Comparison of ENCODE assay signal across 8 cellular contexts in genomic region chr6:75285156-75285639, GRCh38. TPM values are rescaled to one million over a fixed set of nuclear protein-coding genes. Genes with fewer than 3 reads are reported as not detected.
DNase-seq lines count a peak whose midpoint lies in the region; ATAC-seq and TF ChIP-seq lines count a peak whose summit lies in the region.

No MANE protein-coding gene starts in this region.

- intact Hi-C loops in upper lobe of right lung (cut with DNase I) = no loop called here

- no peaks in the 10 kb centered on the region for H3K27me3 Mint-ChIP-seq in activated T-cell treated with anti-CD3 and anti-CD28 coated beads, Interleukin-2, amount 50 U/mL, for 4 hours (ENCODE audit: low read depth)

- peaks cover 43% of the 10 kb centered on the region for H3K4me1 Mint-ChIP-seq in activated T-cell treated with anti-CD3 and anti-CD28 coated beads, Interleukin-2, amount 50 U/mL, for 4 hours (ENCODE audit: low read depth)

- H3K4me1 ChIP-seq in SJCRH30 (no peaks in the 10 kb centered on the region; the same call in 1 of the 2 replicates), iPS-18a (ENCODE audit: control insufficient read depth, low read depth, low read length) (peaks cover 24% of the 10 kb centered on the region), upper lobe of right lung (peaks cover 20% of the 10 kb centered on the region)

- no peak for TF ChIP-seq CTCF in upper lobe of right lung (IDR thresholded peaks at IDR 0.05)

- peaks cover 6% of the 10 kb centered on the region for H3K36me3 Mint-ChIP-seq in activated T-cell treated with anti-CD3 and anti-CD28 coated beads, Interleukin-2, amount 50 U/mL, for 4 hours (ENCODE audit: insufficient read depth)

- H3K27me3 ChIP-seq in SJCRH30 (no peaks in the 10 kb centered on the region), iPS-18a (ENCODE audit: control insufficient read depth, insufficient read depth, low read length) (no peaks in the 10 kb centered on the region), upper lobe of right lung (no peaks in the 10 kb centered on the region)

- H3K27ac ChIP-seq in SJCRH30 (no peak overlapping the region; the same call in 1 of the 2 replicates), iPS-18a (ENCODE audit: low read length) (no peak overlapping the region), upper lobe of right lung (peak overlapping the region; percentile 93)

- H3K4me3 ChIP-seq in SJCRH30 (peak overlapping the region; percentile 75), iPS-18a (ENCODE audit: low read length) (peak overlapping the region; percentile 79), upper lobe of right lung (peak overlapping the region; percentile 86)

- H3K9me3 ChIP-seq in SJCRH30 (replicated peaks) (no peaks in the 10 kb centered on the region), iPS-18a (ENCODE audit: control insufficient read depth, low read depth, low read length) (no peaks in the 10 kb centered on the region), upper lobe of right lung (no peaks in the 10 kb centered on the region)

- no peaks in the 10 kb centered on the region for H3K9me3 Mint-ChIP-seq in activated T-cell treated with anti-CD3 and anti-CD28 coated beads, Interleukin-2, amount 50 U/mL, for 4 hours

- ATAC-seq in upper lobe of right lung (no peak), GM18873 (IDR thresholded peaks at IDR 0.05; ENCODE audit: low FRiP score, unreplicated experiment) (no peak)
- no peak for ATAC-seq in activated T-cell treated with anti-CD3 and anti-CD28 coated beads, Interleukin-2, amount 50 U/mL, for 4 hours

- DNase-seq in GF-D8 (lab: John Stamatoyannopoulos, UW) = peak; percentile 30
- DNase-seq in HCEC 1CT = peak; percentile 10
- DNase-seq in SJCRH30 = no peak
- DNase-seq in upper lobe of right lung = no peak
- no peak for DNase-seq in SHP77 (lab: John Stamatoyannopoulos, UW)
- no peak for DNase-seq in activated T-cell treated with anti-CD3 and anti-CD28 coated beads, Interleukin-2, amount 50 U/mL, for 4 hours

- H3K9ac ChIP-seq in iPS-18a (ENCODE audit: low read length) = peak overlapping the region; percentile 58

- H3K4me3 Mint-ChIP-seq in activated T-cell treated with anti-CD3 and anti-CD28 coated beads, Interleukin-2, amount 50 U/mL, for 4 hours = no peak overlapping the region

- H3K36me3 ChIP-seq in SJCRH30 (0 out of 2 replicates have a peak, but pooled peaks cover 2% of the 10 kb centered on the region), iPS-18a (ENCODE audit: control insufficient read depth, low read depth, low read length) (no peaks in the 10 kb centered on the region), upper lobe of right lung (no peaks in the 10 kb centered on the region)

RNA-seq across cellular contexts. Expression of gene TMEM30A, which starts 0.6 kb away (rescaled TPM):
- 63.1 and 70.3 TPM in 2 replicates for total RNA-seq in SJCRH30 (2014; rRNA removed; shearing (Covaris generic))
- total RNA-seq in upper lobe of right lung = 183 TPM
- 10 to 100 TPM; 47.7 to 60.4 (median 55.7) TPM for total RNA-seq in activated T-cell treated with anti-CD3 and anti-CD28 coated beads, Interleukin-2, amount 50 U/mL, for 4 hours

RNA-seq across cellular contexts. Expression of gene COX7A2, which starts 41.6 kb away (rescaled TPM):
- total RNA-seq in SJCRH30 (2014; rRNA removed; shearing (Covaris generic)) = 192 and 254 TPM in 2 replicates
- total RNA-seq in upper lobe of right lung = 240 TPM
- 100 to 1,000 TPM; 469 to 506 (median 486) TPM for total RNA-seq in activated T-cell treated with anti-CD3 and anti-CD28 coated beads, Interleukin-2, amount 50 U/mL, for 4 hours

Comparison
In these comparisons a context has a peak if more than half of its experiments do, and no peak if none do; other contexts are left out.
1. DNase-seq: peak in GF-D8 (single experiment) and HCEC 1CT (single experiment); none in SJCRH30 (0 of 2), upper lobe of right lung (single experiment), SHP77 (0 of 2) and activated T-cell treated with anti-CD3 and anti-CD28 coated beads, Interleukin-2, amount 50 U/mL, for 4 hours (single experiment).
2. Peak in every context shown above with its lines, with median percentiles within 50 percentile points of each other: H3K4me3 ChIP-seq.